Comparison of ENCODE assay signal across 13 cellular contexts in the genomic region with DNA sequence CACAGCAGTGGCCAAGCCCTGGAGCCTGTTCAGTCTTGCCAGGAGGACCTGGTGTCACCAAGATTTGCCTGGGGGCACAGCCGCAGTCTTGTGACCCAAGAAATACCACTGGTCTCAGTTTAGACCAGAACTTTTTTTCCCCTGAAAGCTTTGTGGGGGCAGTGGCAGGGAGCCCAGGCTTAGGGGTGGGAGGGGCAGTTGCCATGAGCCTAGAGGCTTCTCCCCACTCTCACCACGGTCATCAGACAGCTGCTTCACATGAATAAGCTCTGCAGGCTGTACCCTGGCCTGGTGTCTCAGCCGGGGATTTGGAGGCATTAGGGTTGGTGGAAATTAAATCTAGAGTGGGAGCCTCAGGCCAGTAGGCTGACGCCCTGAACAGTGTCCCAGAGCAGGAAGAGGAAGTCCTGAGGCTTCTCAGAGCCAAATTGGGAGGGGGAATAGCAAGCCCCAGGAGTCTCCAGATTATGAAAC.
A peak's percentile ranks its signal among the peaks of the same experiment; 100 is the strongest.
DNase-seq lines count a peak whose midpoint lies in the region; ATAC-seq and TF ChIP-seq lines count a peak whose summit lies in the region.
"Had no signal": no experiment of that assay in that cellular context is flagged by ENCODE, and none has a peak within 500 bp of the region (broad histone marks: within the 10 kb centered on the region; RNA-seq: fewer than 3 reads in every experiment).

No MANE protein-coding gene starts in this region.

- ATAC-seq in Right ventricle myocardium inferior = peak; percentile 62
- no peak for ATAC-seq in HG02938 (IDR thresholded peaks at IDR 0.05; ENCODE audit: unreplicated experiment)
- ATAC-seq: activated naive CD4-positive, alpha-beta T cell treated with anti-CD3 and anti-CD28 coated beads, Interleukin-2, amount 50 U/mL, for 72 hours had no signal

- no peak for TF ChIP-seq POLR2A in uterus (IDR thresholded peaks at IDR 0.05)

- H3K4me1 ChIP-seq in right atrium auricular region (peaks cover 0 to 12% of the 10 kb centered on the region in 2 donors), colonic mucosa (peaks cover 6% of the 10 kb centered on the region), uterus (no peaks in the 10 kb centered on the region), HAP-1 (peaks cover 4% of the 10 kb centered on the region)

- H3K27ac ChIP-seq in right atrium auricular region (no peak overlapping the region), colonic mucosa (peak overlapping the region; percentile 24), uterus (peak overlapping the region; percentile 40 to 71)
- H3K27ac ChIP-seq: thoracic aorta had no signal

- peak overlapping the region in 1 of 2 donors; percentile 42 for H3K9ac ChIP-seq in colonic mucosa (ENCODE audit: low read depth in 2 of 2, low read length in 2 of 2)

- no peak for DNase-seq in Right ventricle myocardium inferior (ENCODE audit: missing footprints)
- no peak for DNase-seq in right atrium auricular region (ENCODE audit: low spot score)
- no peak for DNase-seq in colonic mucosa
- DNase-seq in midbrain (lab: John Stamatoyannopoulos, UW) = peak; percentile 2
- peak in 1 of 2 donors; percentile 19 for DNase-seq in uterus
- DNase-seq in HAP-1 (ENCODE audit: low spot score in 2 of 2) = no peak
- DNase-seq in NCI-H2107 (lab: John Stamatoyannopoulos, UW) = no peak
- DNase-seq: NCI-H2081 treated with DMSO at 0.1 percent for 48 hours; SHP77; stimulated activated CD4-positive, alpha-beta T cell treated with anti-CD3 and anti-CD28 coated beads, Interleukin-4, amount 100 ng/mL, for 4 hours had no signal

- intact Hi-C loops in Right ventricle myocardium inferior (cut with DNase I) = loop anchor here (2.0 kb wide), 1 partner anchor 72 kb away; no protein-coding TSS in a partner anchor
- intact Hi-C loops in colonic mucosa (cut with DNase I) = loop anchor here (5.0 kb wide), 1 partner anchor 75 kb away; the partner anchor contains the start of gene SLC16A1
- intact Hi-C loops in uterus (cut with DNase I; ENCODE audit: low total_unique reads) = loop anchor here (10.0 kb wide), 1 partner anchor 162 kb away; no protein-coding TSS in a partner anchor

- H3K36me3 ChIP-seq in right atrium auricular region (no peaks in the 10 kb centered on the region), colonic mucosa (no peaks in the 10 kb centered on the region), uterus (no peaks in the 10 kb centered on the region), HAP-1 (replicated peaks) (no peaks in the 10 kb centered on the region)
- H3K36me3 ChIP-seq: thoracic aorta had no signal

- in situ Hi-C loops in HAP-1 (cut with MboI; ENCODE audit: low sequenced_read_pairs) = loop anchor here (5.0 kb wide), 1 partner anchor 160 kb away; no protein-coding TSS in a partner anchor

- H3K27me3 ChIP-seq in right atrium auricular region (no peaks in the 10 kb centered on the region), colonic mucosa (no peaks in the 10 kb centered on the region), uterus (no peaks in the 10 kb centered on the region), HAP-1 (ENCODE audit: low read depth) (no peaks in the 10 kb centered on the region)

- H3K9me3 ChIP-seq in right atrium auricular region (no peaks in the 10 kb centered on the region), colonic mucosa (no peaks in the 10 kb centered on the region), uterus (no peaks in the 10 kb centered on the region), HAP-1 (no peaks in the 10 kb centered on the region)
- H3K9me3 ChIP-seq: thoracic aorta had no signal

- no peak for TF ChIP-seq CTCF in right atrium auricular region (IDR thresholded peaks at IDR 0.05)
- no peak for TF ChIP-seq CTCF in colonic mucosa (IDR thresholded peaks at IDR 0.05)
- TF ChIP-seq CTCF in uterus (IDR thresholded peaks at IDR 0.05) = no peak

- H3K4me3 ChIP-seq in right atrium auricular region (no peak overlapping the region), colonic mucosa (no peak overlapping the region), uterus (no peak overlapping the region), HAP-1 (no peak overlapping the region)
- H3K4me3 ChIP-seq: thoracic aorta had no signal

Comparison
In these comparisons a context has a peak if more than half of its experiments do, and no peak if none do; other contexts are left out.
1. H3K27ac ChIP-seq: peak in colonic mucosa (single experiment) and uterus (2 of 2); none in right atrium auricular region (0 of 2).